In the genomic region with DNA sequence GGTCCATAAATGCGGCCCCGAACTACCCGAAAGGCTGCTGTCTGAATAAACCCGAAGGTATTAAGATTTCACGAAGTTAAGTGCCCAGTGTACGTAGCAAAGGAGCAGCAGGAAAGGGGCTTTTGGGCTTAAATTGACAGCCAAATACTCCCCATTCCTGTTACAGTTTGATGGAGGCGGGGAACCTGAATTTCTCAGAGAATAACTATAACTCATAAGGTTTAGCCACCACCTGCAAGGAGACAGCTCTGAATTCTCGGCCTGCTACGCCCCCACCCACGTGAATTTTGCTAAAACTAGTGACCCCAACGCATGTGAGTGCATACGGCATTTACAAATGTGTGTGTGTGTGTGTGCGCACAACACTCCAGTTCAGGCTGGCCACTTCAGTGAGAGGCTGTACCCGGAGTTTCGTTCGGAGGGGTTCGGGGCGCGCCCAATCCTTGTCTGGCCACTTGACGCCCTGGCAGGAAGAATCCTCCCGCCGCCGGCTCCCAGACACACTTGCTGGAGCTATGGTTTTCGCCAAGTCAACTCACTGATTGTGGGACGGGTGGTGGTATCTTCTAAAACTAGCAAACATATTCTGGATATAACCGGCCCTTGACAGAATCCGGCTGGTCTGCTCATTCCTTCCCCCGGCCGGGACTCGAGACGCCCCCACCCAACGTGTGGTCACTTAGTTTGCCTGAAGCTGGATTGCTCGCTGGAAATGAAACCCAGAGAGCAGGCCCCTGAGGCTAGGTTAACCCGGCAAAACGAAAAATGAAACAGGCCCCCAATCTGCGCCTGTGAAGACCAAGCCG, we compare ENCODE assay signal across 1 cellular context.
TF ChIP-seq lines count a peak whose summit lies in the region.

No MANE protein-coding gene starts in this region.

TF ChIP-seq in endothelial cell of umbilical vein, 7 proteins besides CTCF, POLR2A, EP300 and RAD21:
- TF ChIP-seq EZH2 (IDR thresholded peaks at IDR 0.05; ENCODE audit: borderline replicate concordance, low read depth, low read length, severe bottlenecking) = no peak
- TF ChIP-seq, protein P1, sequence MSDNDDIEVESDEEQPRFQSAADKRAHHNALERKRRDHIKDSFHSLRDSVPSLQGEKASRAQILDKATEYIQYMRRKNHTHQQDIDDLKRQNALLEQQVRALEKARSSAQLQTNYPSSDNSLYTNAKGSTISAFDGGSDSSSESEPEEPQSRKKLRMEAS (IDR thresholded peaks at IDR 0.05; ENCODE audit: insufficient read depth, insufficient read length) = no peak
TF ChIP-seq in endothelial cell of umbilical vein: peak in this region for 0.
